Comparison of ENCODE assay signal across 13 cellular contexts in genomic region chr6:16397623-16398022, GRCh38.
"Had no signal": no experiment of that assay in that cellular context is flagged by ENCODE, and none has a peak within 500 bp of the region (broad histone marks: within the 10 kb centered on the region; RNA-seq: fewer than 3 reads in every experiment).

No MANE protein-coding gene starts in this region.

- H3K27me3 ChIP-seq: adrenal gland, pancreas, sigmoid colon had no signal

- H3K9me3 ChIP-seq: adrenal gland, pancreas, sigmoid colon had no signal

- H3K36me3 ChIP-seq: adrenal gland, pancreas, sigmoid colon had no signal

- H3K9me3 Mint-ChIP-seq: activated CD4-positive, alpha-beta T cell treated with anti-CD3 and anti-CD28 coated beads, Interleukin-2, amount 10 ng/mL, durations not matched to agents 24 days and 14 days had no signal

- H3K27ac ChIP-seq: adrenal gland, pancreas had no signal

- H3K27me3 Mint-ChIP-seq: activated CD4-positive, alpha-beta T cell treated with anti-CD3 and anti-CD28 coated beads, Interleukin-2, amount 10 ng/mL, durations not matched to agents 24 days and 14 days had no signal

- H3K4me3 ChIP-seq: adrenal gland, pancreas, sigmoid colon had no signal

- DNase-seq: activated CD4-positive, alpha-beta T cell treated with anti-CD3 and anti-CD28 coated beads, Interleukin-2, amount 10 ng/mL, durations not matched to agents 24 days and 14 days; activated CD4-positive, CD25-positive, alpha-beta regulatory T cell; activated naive CD4-positive, alpha-beta T cell treated with anti-CD3 and anti-CD28 coated beads, Interleukin-2, amount 50 U/mL, for 16 hours; adrenal gland; central memory CD4-positive, alpha-beta T cell; cortex of kidney; effector CD4-positive, alpha-beta T cell; foreskin melanocyte; head of caudate nucleus; pancreas; sigmoid colon; stimulated activated CD4-positive, alpha-beta T cell treated with anti-CD3 and anti-CD28 coated beads, Interleukin-12 subunit alpha, Interleukin-12 subunit beta, amount 100 ng/mL, for 4 hours; stimulated activated CD4-positive, alpha-beta T cell treated with anti-CD3 and anti-CD28 coated beads, Interleukin-2, amount 100 ng/mL, for 24 hours had no signal

- ATAC-seq: pancreas had no signal

- H3K4me3 Mint-ChIP-seq: activated CD4-positive, alpha-beta T cell treated with anti-CD3 and anti-CD28 coated beads, Interleukin-2, amount 10 ng/mL, durations not matched to agents 24 days and 14 days had no signal

- H3K27ac Mint-ChIP-seq: activated CD4-positive, alpha-beta T cell treated with anti-CD3 and anti-CD28 coated beads, Interleukin-2, amount 10 ng/mL, durations not matched to agents 24 days and 14 days had no signal
